18 cellular contexts compared by ENCODE assay signal in genomic region chr7:2270495-2270894, GRCh38. TPM values are rescaled to one million over a fixed set of nuclear protein-coding genes. Genes with fewer than 3 reads are reported as not detected.
DNase-seq lines count a peak whose midpoint lies in the region; ATAC-seq and TF ChIP-seq lines count a peak whose summit lies in the region.
"Had no signal": no experiment of that assay in that cellular context is flagged by ENCODE, and none has a peak within 500 bp of the region (broad histone marks: within the 10 kb centered on the region; RNA-seq: fewer than 3 reads in every experiment).

No MANE protein-coding gene starts in this region.

- H3K27me3 Mint-ChIP-seq in stimulated activated memory B cell treated with anti-CD40 and anti-IgM and Interleukin-4, amounts not matched to agents 10 μg/mL and 1 μg/mL and 100 μg/mL, for 72 hours: no peaks in the 10 kb centered on the region
- no peaks in the 10 kb centered on the region for H3K27me3 Mint-ChIP-seq in CD8-positive, alpha-beta memory T cell
- H3K27me3 Mint-ChIP-seq in activated naive CD8-positive, alpha-beta T cell treated with anti-CD3 and anti-CD28 coated beads, Interleukin-2, amount 50 U/mL, for 24 hours: no peaks in the 10 kb centered on the region

- H2AFZ ChIP-seq in PC-9 (no peak overlapping the region), hepatocyte (no peak overlapping the region)

- peak overlapping the region; percentile 49 for H3K27ac Mint-ChIP-seq in stimulated activated memory B cell treated with anti-CD40 and anti-IgM and Interleukin-4, amounts not matched to agents 10 μg/mL and 1 μg/mL and 100 μg/mL, for 72 hours
- no peak overlapping the region for H3K27ac Mint-ChIP-seq in CD8-positive, alpha-beta memory T cell
- H3K27ac Mint-ChIP-seq in activated naive CD8-positive, alpha-beta T cell treated with anti-CD3 and anti-CD28 coated beads, Interleukin-2, amount 50 U/mL, for 24 hours: no peak overlapping the region

- H3K4me1 ChIP-seq in PC-9 (replicated peaks; ENCODE audit: insufficient read depth): peaks cover 38% of the 10 kb centered on the region
- H3K4me1 ChIP-seq in hepatocyte (ENCODE audit: insufficient read depth): peaks cover 14% of the 10 kb centered on the region
- no peaks in the 10 kb centered on the region for H3K4me1 ChIP-seq in CD8-positive, alpha-beta memory T cell (ENCODE audit: insufficient read depth, low read length)

- no peaks in the 10 kb centered on the region for H3K79me2 ChIP-seq in PC-9 (ENCODE audit: low read depth)
- no peaks in the 10 kb centered on the region for H3K79me2 ChIP-seq in hepatocyte

- no peak for ATAC-seq in stimulated activated memory B cell treated with anti-CD40 and anti-IgM and Interleukin-4, amounts not matched to agents 10 μg/mL and 1 μg/mL and 100 μg/mL, for 72 hours
- no peak for ATAC-seq in activated naive CD8-positive, alpha-beta T cell treated with anti-CD3 and anti-CD28 coated beads, Interleukin-2, amount 50 U/mL, for 24 hours

- no peaks in the 10 kb centered on the region for H3K4me1 Mint-ChIP-seq in stimulated activated memory B cell treated with anti-CD40 and anti-IgM and Interleukin-4, amounts not matched to agents 10 μg/mL and 1 μg/mL and 100 μg/mL, for 72 hours
- H3K4me1 Mint-ChIP-seq in CD8-positive, alpha-beta memory T cell: no peaks in the 10 kb centered on the region
- no peaks in the 10 kb centered on the region for H3K4me1 Mint-ChIP-seq in activated naive CD8-positive, alpha-beta T cell treated with anti-CD3 and anti-CD28 coated beads, Interleukin-2, amount 50 U/mL, for 24 hours

- H3K4me2 ChIP-seq in PC-9 (peak overlapping the region; percentile 85), hepatocyte (no peak overlapping the region)

- no peak overlapping the region for H3K4me3 Mint-ChIP-seq in stimulated activated memory B cell treated with anti-CD40 and anti-IgM and Interleukin-4, amounts not matched to agents 10 μg/mL and 1 μg/mL and 100 μg/mL, for 72 hours
- H3K4me3 Mint-ChIP-seq in CD8-positive, alpha-beta memory T cell: no peak overlapping the region
- no peak overlapping the region for H3K4me3 Mint-ChIP-seq in activated naive CD8-positive, alpha-beta T cell treated with anti-CD3 and anti-CD28 coated beads, Interleukin-2, amount 50 U/mL, for 24 hours

- peaks cover 50% of the 10 kb centered on the region for H3K36me3 Mint-ChIP-seq in stimulated activated memory B cell treated with anti-CD40 and anti-IgM and Interleukin-4, amounts not matched to agents 10 μg/mL and 1 μg/mL and 100 μg/mL, for 72 hours
- peaks cover 0 to 13% (median 9%) of the 10 kb centered on the region in 3 donors for H3K36me3 Mint-ChIP-seq in CD8-positive, alpha-beta memory T cell
- peaks cover 15% of the 10 kb centered on the region for H3K36me3 Mint-ChIP-seq in activated naive CD8-positive, alpha-beta T cell treated with anti-CD3 and anti-CD28 coated beads, Interleukin-2, amount 50 U/mL, for 24 hours (ENCODE audit: low read depth)

- H3K4me3 ChIP-seq in H7 (ENCODE audit: insufficient read depth, low read depth, low read length) (no peak overlapping the region), PC-9 (no peak overlapping the region; the same call in 1 of the 2 replicates), hepatocyte (no peak overlapping the region)
- H3K4me3 ChIP-seq in CD8-positive, alpha-beta memory T cell (ENCODE audit: low read length): no peak overlapping the region

- DNase-seq in H7 (peak; percentile 66), PC-9 (no peak), hepatocyte (ENCODE audit: low spot score) (no peak), SK-N-DZ (ENCODE audit: low spot score) (no peak), RPMI8226 (no peak)
- DNase-seq in CD8-positive, alpha-beta memory T cell: no peak
- DNase-seq in activated naive CD8-positive, alpha-beta T cell treated with anti-CD3 and anti-CD28 coated beads, Interleukin-2, amount 50 U/mL, for 24 hours: no peak
- DNase-seq: COR-L47, GDM1, Kasumi-1, MM.1S, NCI-H1092, NCI-H146, NCI-H748 treated with DMSO at 0.1 percent for 48 hours, OCI-M1, SW 1271, T-helper 2 cell had no signal

- WGBS in hepatocyte (ENCODE audit: low lambda C conversion rate, missing lambda C conversion rate): 85% methylated on average over 8 of the region's 8 CpGs

- peaks cover 37% of the 10 kb centered on the region for H3F3A ChIP-seq in PC-9 (ENCODE audit: insufficient read depth, low read depth)

- H3K9me3 ChIP-seq in PC-9 (ENCODE audit: insufficient read depth, low read depth) (no peaks in the 10 kb centered on the region), hepatocyte (ENCODE audit: low read depth) (no peaks in the 10 kb centered on the region)
- H3K9me3 ChIP-seq in CD8-positive, alpha-beta memory T cell (ENCODE audit: low read length): no peaks in the 10 kb centered on the region

- H4K20me1 ChIP-seq in PC-9 (ENCODE audit: insufficient read depth) (0 out of 2 replicates have a peak, but pooled peaks cover 5% of the 10 kb centered on the region), hepatocyte (ENCODE audit: insufficient read depth, poor library complexity, severe bottlenecking) (no peaks in the 10 kb centered on the region)

- H3K27me3 ChIP-seq in H7 (ENCODE audit: control insufficient read depth, insufficient read depth, low read length) (no peaks in the 10 kb centered on the region), PC-9 (ENCODE audit: insufficient read depth, low read depth) (no peaks in the 10 kb centered on the region), hepatocyte (no peaks in the 10 kb centered on the region)
- H3K27me3 ChIP-seq in CD8-positive, alpha-beta memory T cell (ENCODE audit: insufficient read depth, low read length, poor library complexity, severe bottlenecking): no peaks in the 10 kb centered on the region

- intact Hi-C loops in PC-9 (cut with micrococcal nuclease; ENCODE audit: unreplicated experiment): loop anchor here (2.0 kb wide), 1 partner anchor 36 kb away; no protein-coding TSS in a partner anchor

- no TSS peak for BruUV-seq in PC-9 (replicated peaks; lab: Mats Ljungman, UMichigan)

- TF ChIP-seq CTCF in PC-9 (conservative IDR thresholded peaks at IDR 0.05): no peak
- no peak for TF ChIP-seq CTCF in hepatocyte (IDR thresholded peaks at IDR 0.05; ENCODE audit: poor library complexity)

- H3K9me2 ChIP-seq in PC-9 (ENCODE audit: insufficient read depth): no peaks in the 10 kb centered on the region
- H3K9me2 ChIP-seq in hepatocyte (replicated peaks; ENCODE audit: insufficient read depth): no peaks in the 10 kb centered on the region

- H3K27ac ChIP-seq in PC-9 (peak overlapping the region; percentile 78), hepatocyte (peak overlapping the region; percentile 82)
- no peak overlapping the region for H3K27ac ChIP-seq in CD8-positive, alpha-beta memory T cell (ENCODE audit: low read depth, low read length)

- POLR2A ChIA-PET in PC-9 (lab: Charles Lee; ENCODE audit: unreplicated experiment): interaction anchor here (0.7 kb wide), 1 partner anchor 255 kb away, joined by 29 read pairs; no protein-coding TSS in a partner anchor
- POLR2A ChIA-PET in CD8-positive, alpha-beta memory T cell (lab: Charles Lee): no interaction called here

- H3K36me3 ChIP-seq in H7 (replicated peaks; ENCODE audit: control insufficient read depth, insufficient read depth, low read length) (no peaks in the 10 kb centered on the region; the same call in none of the 2 replicates), PC-9 (ENCODE audit: low read depth) (no peaks in the 10 kb centered on the region), hepatocyte (replicated peaks; ENCODE audit: insufficient read depth, low read depth) (no peaks in the 10 kb centered on the region)
- no peaks in the 10 kb centered on the region for H3K36me3 ChIP-seq in CD8-positive, alpha-beta memory T cell (ENCODE audit: insufficient read depth, low read length)

- CTCF ChIA-PET in PC-9 (lab: Charles Lee): no interaction called here
- CTCF ChIA-PET in CD8-positive, alpha-beta memory T cell (lab: Charles Lee): no interaction called here

- H3K9me3 Mint-ChIP-seq in stimulated activated memory B cell treated with anti-CD40 and anti-IgM and Interleukin-4, amounts not matched to agents 10 μg/mL and 1 μg/mL and 100 μg/mL, for 72 hours: no peaks in the 10 kb centered on the region
- no peaks in the 10 kb centered on the region for H3K9me3 Mint-ChIP-seq in CD8-positive, alpha-beta memory T cell
- H3K9me3 Mint-ChIP-seq in activated naive CD8-positive, alpha-beta T cell treated with anti-CD3 and anti-CD28 coated beads, Interleukin-2, amount 50 U/mL, for 24 hours: no peaks in the 10 kb centered on the region

RNA-seq across cellular contexts. Expression of gene NUDT1, which starts 28.5 kb away (rescaled TPM):
- total RNA-seq in H7 (2014; rRNA removed; shearing (Covaris generic)): 101 and 117 TPM in 2 replicates
- 63.9 and 73.3 TPM in 2 replicates for total RNA-seq in PC-9 (2021)
- 6.5 and 9.6 TPM in 2 replicates for total RNA-seq in hepatocyte
- 16.3 and 21.0 TPM in 2 replicates for polyA plus RNA-seq in hepatocyte
- 65.2 and 113 TPM in 2 replicates for polyA plus RNA-seq in SK-N-DZ (2014; cell fraction: cytosol; rRNA removed)
- polyA plus RNA-seq in SK-N-DZ (2014; cell fraction: nucleus; rRNA removed): 54.0 and 76.0 TPM in 2 replicates
- 10 to 100 TPM; 83.1 to 89.8 TPM for total RNA-seq in CD8-positive, alpha-beta memory T cell
- 52.7 TPM for polyA plus RNA-seq in CD8-positive, alpha-beta memory T cell

RNA-seq across cellular contexts. Expression of gene MRM2, which starts 28.5 kb away (rescaled TPM):
- 25.8 and 32.6 TPM in 2 replicates for total RNA-seq in H7 (2014; rRNA removed; shearing (Covaris generic))
- 36.8 and 40.9 TPM in 2 replicates for total RNA-seq in PC-9 (2021)
- total RNA-seq in hepatocyte: 14.8 and 17.9 TPM in 2 replicates
- 27.5 and 31.3 TPM in 2 replicates for polyA plus RNA-seq in hepatocyte
- polyA plus RNA-seq in SK-N-DZ (2014; cell fraction: cytosol; rRNA removed): 38.2 and 44.0 TPM in 2 replicates
- polyA plus RNA-seq in SK-N-DZ (2014; cell fraction: nucleus; rRNA removed): 19.4 and 19.9 TPM in 2 replicates
- total RNA-seq in CD8-positive, alpha-beta memory T cell: 10 to 100 TPM; 51.6 to 54.2 TPM
- polyA plus RNA-seq in CD8-positive, alpha-beta memory T cell: 35.6 TPM

RNA-seq across cellular contexts. Expression of gene MAD1L1, which starts 37.8 kb away (rescaled TPM):
- total RNA-seq in H7 (2014; rRNA removed; shearing (Covaris generic)): 44.7 and 63.0 TPM in 2 replicates
- 50.8 and 68.7 TPM in 2 replicates for total RNA-seq in PC-9 (2021)
- 31.0 and 31.6 TPM in 2 replicates for total RNA-seq in hepatocyte
- polyA plus RNA-seq in hepatocyte: 30.7 TPM in 2 replicates
- polyA plus RNA-seq in SK-N-DZ (2014; cell fraction: cytosol; rRNA removed): 45.5 and 57.5 TPM in 2 replicates
- polyA plus RNA-seq in SK-N-DZ (2014; cell fraction: nucleus; rRNA removed): 35.9 and 49.7 TPM in 2 replicates
- total RNA-seq in CD8-positive, alpha-beta memory T cell: 10 to 100 TPM; 43.6 to 47.3 TPM
- polyA plus RNA-seq in CD8-positive, alpha-beta memory T cell: 185 TPM

RNA-seq across cellular contexts. Expression of gene SNX8, which starts 43.7 kb away (rescaled TPM):
- total RNA-seq in H7 (2014; rRNA removed; shearing (Covaris generic)): 23.2 and 28.2 TPM in 2 replicates
- 73.9 and 102 TPM in 2 replicates for total RNA-seq in PC-9 (2021)
- total RNA-seq in hepatocyte: 24.7 and 32.0 TPM in 2 replicates
- 81.4 and 98.0 TPM in 2 replicates for polyA plus RNA-seq in hepatocyte
- polyA plus RNA-seq in SK-N-DZ (2014; cell fraction: cytosol; rRNA removed): 15.7 and 16.1 TPM in 2 replicates
- polyA plus RNA-seq in SK-N-DZ (2014; cell fraction: nucleus; rRNA removed): 10.7 and 12.9 TPM in 2 replicates
- total RNA-seq in CD8-positive, alpha-beta memory T cell: 10 to 100 TPM; 40.3 to 42.3 TPM
- polyA plus RNA-seq in CD8-positive, alpha-beta memory T cell: 6.5 TPM
